In the genomic region with DNA sequence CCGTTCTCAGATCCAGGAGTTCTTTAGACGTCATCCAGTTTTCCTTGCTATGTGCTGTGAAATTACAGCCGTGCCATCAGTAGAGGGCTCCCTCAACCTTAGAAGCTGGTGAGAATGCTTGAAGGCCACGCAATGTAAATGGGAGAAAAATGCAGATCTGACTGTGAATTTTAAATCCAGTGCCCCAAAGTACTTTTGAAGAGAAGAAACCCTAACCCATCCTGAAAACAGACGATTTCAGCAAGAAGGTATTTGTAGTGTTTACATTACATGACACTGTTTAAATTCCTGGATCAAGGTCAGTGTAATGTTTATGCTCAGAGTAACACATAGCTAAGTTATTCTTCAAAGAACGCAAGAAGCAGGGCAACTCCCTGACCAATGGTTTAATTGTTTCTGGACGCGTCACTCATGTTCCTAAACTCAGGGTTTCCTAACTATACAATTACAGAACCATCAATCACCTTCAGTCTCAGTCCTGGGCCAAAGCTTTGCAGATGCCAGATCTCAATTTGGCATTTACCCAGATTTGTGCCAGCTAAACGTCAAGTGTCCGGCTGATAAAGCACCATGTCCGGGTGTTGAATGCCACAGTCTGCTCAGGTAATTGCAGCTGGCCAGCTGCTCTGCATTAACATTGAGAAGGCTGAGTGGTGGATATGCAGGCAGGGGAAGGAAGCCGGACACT, we compare ENCODE assay signal across 8 cellular contexts. TPM values are rescaled to one million over a fixed set of nuclear protein-coding genes. Genes with fewer than 3 reads are reported as not detected.
DNase-seq lines count a peak whose midpoint lies in the region; ATAC-seq and TF ChIP-seq lines count a peak whose summit lies in the region.

No MANE protein-coding gene starts in this region.

- no peak for ATAC-seq in GM19463 (IDR thresholded peaks at IDR 0.05; ENCODE audit: unreplicated experiment)
- no peak for ATAC-seq in GM19467 (IDR thresholded peaks at IDR 0.05; ENCODE audit: unreplicated experiment)

- peaks cover 13% of the 10 kb centered on the region for H3K4me1 Mint-ChIP-seq in activated T-helper 1 cell treated with anti-CD3 and anti-CD28 coated beads, Interleukin-12 subunit alpha, Interleukin-12 subunit beta, Interleukin-2, Interleukin-4 antibody, amounts not matched to agents 30 ng/mL and 10 ng/mL and 1 ng/mL, durations not matched to agents 14 hours and 24 hours and 36 hours (ENCODE audit: low read depth)

- peak; percentile 51 for TF ChIP-seq CTCF in epithelial cell of esophagus (IDR thresholded peaks at IDR 0.05; ENCODE audit: insufficient read depth, low read depth, low read length, missing control alignments)

- H3K27ac Mint-ChIP-seq in activated T-helper 1 cell treated with anti-CD3 and anti-CD28 coated beads, Interleukin-12 subunit alpha, Interleukin-12 subunit beta, Interleukin-2, Interleukin-4 antibody, amounts not matched to agents 30 ng/mL and 10 ng/mL and 1 ng/mL, durations not matched to agents 14 hours and 24 hours and 36 hours = no peak overlapping the region

- intact Hi-C loops in activated T-helper 1 cell treated with anti-CD3 and anti-CD28 coated beads, Interleukin-12 subunit alpha, Interleukin-12 subunit beta, Interleukin-2, Interleukin-4 antibody, amounts not matched to agents 30 ng/mL and 10 ng/mL and 1 ng/mL, durations not matched to agents 14 hours and 24 hours and 36 hours (cut with micrococcal nuclease) = loop anchor here (5.0 kb wide), 1 partner anchor 178 kb away; no protein-coding TSS in a partner anchor

- peaks cover 8% of the 10 kb centered on the region for H3K27me3 Mint-ChIP-seq in activated T-helper 1 cell treated with anti-CD3 and anti-CD28 coated beads, Interleukin-12 subunit alpha, Interleukin-12 subunit beta, Interleukin-2, Interleukin-4 antibody, amounts not matched to agents 30 ng/mL and 10 ng/mL and 1 ng/mL, durations not matched to agents 14 hours and 24 hours and 36 hours (ENCODE audit: insufficient read depth)

- no peak overlapping the region for H3K4me3 ChIP-seq in epithelial cell of esophagus (ENCODE audit: low read length)

- DNase-seq in ELR (ENCODE audit: low read depth) = peak; percentile 59
- peak; percentile 79 for DNase-seq in NCI-H69 (lab: John Stamatoyannopoulos, UW)
- peak; percentile 71 for DNase-seq in epithelial cell of esophagus (ENCODE audit: low read depth)
- DNase-seq in non-pigmented ciliary epithelial cell (ENCODE audit: low read depth) = peak; percentile 47
- DNase-seq in GM19240 (ENCODE audit: insufficient read length, low spot score) = no peak
- DNase-seq in activated T-helper 1 cell treated with anti-CD3 and anti-CD28 coated beads, Interleukin-12 subunit alpha, Interleukin-12 subunit beta, Interleukin-2, Interleukin-4 antibody, amounts not matched to agents 30 ng/mL and 10 ng/mL and 1 ng/mL, durations not matched to agents 14 hours and 24 hours and 36 hours (ENCODE audit: low spot score) = no peak

- no peaks in the 10 kb centered on the region for H3K9me3 Mint-ChIP-seq in activated T-helper 1 cell treated with anti-CD3 and anti-CD28 coated beads, Interleukin-12 subunit alpha, Interleukin-12 subunit beta, Interleukin-2, Interleukin-4 antibody, amounts not matched to agents 30 ng/mL and 10 ng/mL and 1 ng/mL, durations not matched to agents 14 hours and 24 hours and 36 hours

- no peak overlapping the region for H3K4me3 Mint-ChIP-seq in activated T-helper 1 cell treated with anti-CD3 and anti-CD28 coated beads, Interleukin-12 subunit alpha, Interleukin-12 subunit beta, Interleukin-2, Interleukin-4 antibody, amounts not matched to agents 30 ng/mL and 10 ng/mL and 1 ng/mL, durations not matched to agents 14 hours and 24 hours and 36 hours

- H3K36me3 Mint-ChIP-seq in activated T-helper 1 cell treated with anti-CD3 and anti-CD28 coated beads, Interleukin-12 subunit alpha, Interleukin-12 subunit beta, Interleukin-2, Interleukin-4 antibody, amounts not matched to agents 30 ng/mL and 10 ng/mL and 1 ng/mL, durations not matched to agents 14 hours and 24 hours and 36 hours (ENCODE audit: low read depth) = no peaks in the 10 kb centered on the region

RNA-seq across cellular contexts. Expression of a gene that starts 38.2 kb away (rescaled TPM):
- total RNA-seq in activated T-helper 1 cell treated with anti-CD3 and anti-CD28 coated beads, Interleukin-12 subunit alpha, Interleukin-12 subunit beta, Interleukin-2, Interleukin-4 antibody, amounts not matched to agents 30 ng/mL and 10 ng/mL and 1 ng/mL, durations not matched to agents 14 hours and 24 hours and 36 hours = not detected in 2 replicates

RNA-seq across cellular contexts. Expression of a gene that starts 58.2 kb away (rescaled TPM):
- total RNA-seq in activated T-helper 1 cell treated with anti-CD3 and anti-CD28 coated beads, Interleukin-12 subunit alpha, Interleukin-12 subunit beta, Interleukin-2, Interleukin-4 antibody, amounts not matched to agents 30 ng/mL and 10 ng/mL and 1 ng/mL, durations not matched to agents 14 hours and 24 hours and 36 hours = 0.02 TPM in 1 of 2 replicates, not detected in the other

Comparison
In these comparisons a context has a peak if more than half of its experiments do, and no peak if none do; other contexts are left out.
1. DNase-seq: peak in ELR (single experiment), NCI-H69 (single experiment), epithelial cell of esophagus (single experiment) and non-pigmented ciliary epithelial cell (single experiment); none in GM19240 (single experiment) and activated T-helper 1 cell treated with anti-CD3 and anti-CD28 coated beads, Interleukin-12 subunit alpha, Interleukin-12 subunit beta, Interleukin-2, Interleukin-4 antibody, amounts not matched to agents 30 ng/mL and 10 ng/mL and 1 ng/mL, durations not matched to agents 14 hours and 24 hours and 36 hours (single experiment).